23 cellular contexts compared by ENCODE assay signal in genomic region chr20:23671479-23671878, GRCh38. TPM values are rescaled to one million over a fixed set of nuclear protein-coding genes. Genes with fewer than 3 reads are reported as not detected.
"Had no signal": no experiment of that assay in that cellular context is flagged by ENCODE, and none has a peak within 500 bp of the region (broad histone marks: within the 10 kb centered on the region; RNA-seq: fewer than 3 reads in every experiment).

No MANE protein-coding gene starts in this region.

- H3K4me2 ChIP-seq: KMS-11 had no signal

- H3K4me3 ChIP-seq: K562, SJSA1, SK-N-MC had no signal

- DNase-seq: Kasumi-1, MM.1S, NCI-H1092 treated with DMSO at 0.1 percent for 48 hours, NCI-H1436, NCI-H187, NCI-H2029, NCI-H2081 treated with DMSO at 0.1 percent for 48 hours, NCI-H2171, NCI-H226, NCI-H446, NCI-H510A, NCI-H524 treated with DMSO at 0.1 percent for 48 hours, NCI-H69, NCI-H774, Right ventricle myocardium superior, RPMI8226, SIG-M5 had no signal

- ATAC-seq: K562 had no signal

- H3K4me1 ChIP-seq: SJSA1 had no signal

- FAIRE-seq: K562, RCC 7860 had no signal

- H3K36me3 ChIP-seq: SJSA1 had no signal

- H3K9me3 ChIP-seq: SJSA1 had no signal

- H3K27ac ChIP-seq: KMS-11, SJSA1, SK-N-MC had no signal

- H3K9ac ChIP-seq: KMS-11 had no signal

RNA-seq across cellular contexts. Expression of gene CST4, which starts 17.4 kb away (rescaled TPM):
- total RNA-seq: K562, Right ventricle myocardium superior, SJSA1 had no signal
- polyA plus RNA-seq: IgD-negative memory B cell, K562 had no signal
